ENCODE assay signal across 25 cellular contexts in genomic region chr19:28594737-28595136, GRCh38.
"Had no signal": no experiment of that assay in that cellular context is flagged by ENCODE, and none has a peak within 500 bp of the region (broad histone marks: within the 10 kb centered on the region; RNA-seq: fewer than 3 reads in every experiment).

No MANE protein-coding gene starts in this region.

- H3K4me3 ChIP-seq: neural progenitor cell, ovary, psoas muscle, right lobe of liver, sigmoid colon, stomach, thoracic aorta, thyroid gland, tibial nerve, upper lobe of left lung, uterus had no signal

- H3K27me3 ChIP-seq: neural progenitor cell, ovary, right lobe of liver, sigmoid colon, stomach, thyroid gland, tibial nerve, upper lobe of left lung, uterus had no signal

- H3K4me1 ChIP-seq: parathyroid adenoma, psoas muscle, right lobe of liver, sigmoid colon, stomach, thyroid gland, tibial nerve, upper lobe of left lung, uterus had no signal

- H3K36me3 ChIP-seq: neural progenitor cell, ovary, right lobe of liver, sigmoid colon, stomach, thoracic aorta, thyroid gland, tibial nerve, upper lobe of left lung, uterus had no signal

- H3K4me2 ChIP-seq: neural progenitor cell had no signal

- H3K27ac ChIP-seq: neural progenitor cell, ovary, parathyroid adenoma, psoas muscle, right lobe of liver, sigmoid colon, stomach, thoracic aorta, thyroid gland, tibial nerve, upper lobe of left lung, uterus had no signal

- H3K9ac ChIP-seq: neural progenitor cell, parathyroid adenoma had no signal

- DNase-seq: natural killer cell; occipital lobe; ovary; posterior cingulate gyrus; psoas muscle; right cardiac atrium; right lobe of liver; sigmoid colon; small intestine; stimulated activated CD4-positive, alpha-beta T cell treated with anti-CD3 and anti-CD28 coated beads, Interleukin-15, amount 100 ng/mL, for 24 hours; stimulated activated CD4-positive, alpha-beta T cell treated with anti-CD3 and anti-CD28 coated beads, Interleukin-2, amount 100 ng/mL, for 24 hours; stimulated activated CD4-positive, alpha-beta T cell treated with anti-CD3 and anti-CD28 coated beads, Interleukin-2, amount 100 ng/mL, for 48 hours; stimulated activated CD4-positive, alpha-beta T cell treated with anti-CD3 and anti-CD28 coated beads, Interleukin-4, amount 100 ng/mL, for 24 hours; stimulated activated naive B cell treated with anti-CD40 and anti-IgM and Interleukin-4, amounts not matched to agents 10 μg/mL and 1 μg/mL and 100 μg/mL, for 72 hours; stimulated activated naive CD4-positive, alpha-beta T cell treated with Interleukin-2 at 50 U/mL for 16 hours; stomach; thyroid gland; trophoblast cell; upper lobe of left lung; uterus had no signal

- H2AFZ ChIP-seq: neural progenitor cell, parathyroid adenoma had no signal

- H3K79me2 ChIP-seq: parathyroid adenoma had no signal

- H3K9me3 ChIP-seq: ovary, psoas muscle, right lobe of liver, sigmoid colon, thoracic aorta, thyroid gland, upper lobe of left lung, uterus had no signal

- ATAC-seq: natural killer cell; psoas muscle; right cardiac atrium; right lobe of liver; stimulated activated effector memory CD8-positive, alpha-beta T cell treated with anti-CD3 and anti-CD28 coated beads, Interleukin-12 subunit alpha, Interleukin-12 subunit beta, amount 100 ng/mL, for 72 hours; stimulated activated naive B cell treated with anti-CD40 and anti-IgM and Interleukin-4, amounts not matched to agents 10 μg/mL and 1 μg/mL and 100 μg/mL, for 72 hours had no signal

- FAIRE-seq: small intestine had no signal
